21 cellular contexts compared by ENCODE assay signal in genomic region chr3:72448858-72449257, GRCh38. TPM values are rescaled to one million over a fixed set of nuclear protein-coding genes. Genes with fewer than 3 reads are reported as not detected.
DNase-seq lines count a peak whose midpoint lies in the region; ATAC-seq and TF ChIP-seq lines count a peak whose summit lies in the region.
"Had no signal": no experiment of that assay in that cellular context is flagged by ENCODE, and none has a peak within 500 bp of the region (broad histone marks: within the 10 kb centered on the region; RNA-seq: fewer than 3 reads in every experiment).

No MANE protein-coding gene starts in this region.

- no peaks in the 10 kb centered on the region for H3K36me3 ChIP-seq in PC-9 (ENCODE audit: low read depth)
- H3K36me3 ChIP-seq: spleen had no signal

- no peaks in the 10 kb centered on the region for H3K9me3 ChIP-seq in PC-9 (ENCODE audit: insufficient read depth, low read depth)
- H3K9me3 ChIP-seq: mucosa of descending colon, spleen had no signal

- no peaks in the 10 kb centered on the region for H3K27me3 ChIP-seq in PC-9 (ENCODE audit: insufficient read depth, low read depth)

- H4K20me1 ChIP-seq in PC-9 (ENCODE audit: insufficient read depth), result peaks cover 19% of the 10 kb centered on the region

- POLR2A ChIA-PET in PC-9 (lab: Charles Lee; ENCODE audit: unreplicated experiment), result no interaction called here

- H3K4me1 ChIP-seq in PC-9 (replicated peaks; ENCODE audit: insufficient read depth), result peaks cover 23% of the 10 kb centered on the region

- no TSS peak for BruUV-seq in PC-9 (replicated peaks; lab: Mats Ljungman, UMichigan)

- no peak overlapping the region for H2AFZ ChIP-seq in PC-9
- H2AFZ ChIP-seq: parathyroid adenoma had no signal

- H3K27ac Mint-ChIP-seq in activated naive CD4-positive, alpha-beta T cell treated with anti-CD3 and anti-CD28 coated beads, Interleukin-2, amount 50 U/mL, for 24 hours, result peak overlapping the region; percentile 11
- H3K27ac Mint-ChIP-seq in activated naive CD4-positive, alpha-beta T cell treated with anti-CD3 and anti-CD28 coated beads, Interleukin-2, amount 10 ng/mL, durations not matched to agents 7 days and 5 days, result no peak overlapping the region
- no peak overlapping the region for H3K27ac Mint-ChIP-seq in effector memory CD8-positive, alpha-beta T cell
- H3K27ac Mint-ChIP-seq: activated CD8-positive, alpha-beta T cell treated with anti-CD3 and anti-CD28 coated beads, Interleukin-2, amount 10 ng/mL, durations not matched to agents 7 days and 5 days; activated T-helper 17 cell treated with anti-CD3 and anti-CD28 coated beads, Interleukin-2, amount 50 U/mL, for 72 hours had no signal

- no peak for ATAC-seq in effector memory CD8-positive, alpha-beta T cell (replicated peaks)
- ATAC-seq: activated CD8-positive, alpha-beta T cell treated with anti-CD3 and anti-CD28 coated beads, Interleukin-2, amount 10 ng/mL, durations not matched to agents 7 days and 5 days; activated T-helper 17 cell treated with anti-CD3 and anti-CD28 coated beads, Interleukin-2, amount 50 U/mL, for 72 hours; mucosa of descending colon; stimulated activated naive B cell treated with anti-CD40 and anti-IgM and Interleukin-4, amounts not matched to agents 10 μg/mL and 1 μg/mL and 100 μg/mL, for 72 hours had no signal

- CTCF ChIA-PET in activated naive CD4-positive, alpha-beta T cell treated with anti-CD3 and anti-CD28 coated beads, Interleukin-2, amount 10 ng/mL, durations not matched to agents 7 days and 5 days (lab: Charles Lee), result no interaction called here
- CTCF ChIA-PET in PC-9 (lab: Charles Lee), result interaction anchor here (0.6 kb wide), 1 partner anchor 24 kb away, joined by 4 read pairs; no protein-coding TSS in a partner anchor

- no peak overlapping the region for H3K4me3 ChIP-seq in PC-9
- no peak overlapping the region for H3K4me3 ChIP-seq in retinal pigment epithelial cell (ENCODE audit: low read length)
- H3K4me3 ChIP-seq: mucosa of descending colon, spleen had no signal

- H3K27me3 Mint-ChIP-seq in activated naive CD4-positive, alpha-beta T cell treated with anti-CD3 and anti-CD28 coated beads, Interleukin-2, amount 50 U/mL, for 24 hours, result no peaks in the 10 kb centered on the region
- H3K27me3 Mint-ChIP-seq in activated naive CD4-positive, alpha-beta T cell treated with anti-CD3 and anti-CD28 coated beads, Interleukin-2, amount 10 ng/mL, durations not matched to agents 7 days and 5 days, result peaks cover 48% of the 10 kb centered on the region
- peaks cover 34 to 47% of the 10 kb centered on the region in 2 donors for H3K27me3 Mint-ChIP-seq in effector memory CD8-positive, alpha-beta T cell

- intact Hi-C loops in PC-9 (cut with micrococcal nuclease; ENCODE audit: unreplicated experiment), result loop anchor here (5.0 kb wide), 1 partner anchor 273 kb away; no protein-coding TSS in a partner anchor

- H3K79me2 ChIP-seq in PC-9 (ENCODE audit: low read depth), result peaks cover 29% of the 10 kb centered on the region

- no peak overlapping the region for H3K27ac ChIP-seq in PC-9
- H3K27ac ChIP-seq: parathyroid adenoma had no signal

- H3K9me3 Mint-ChIP-seq in activated naive CD4-positive, alpha-beta T cell treated with anti-CD3 and anti-CD28 coated beads, Interleukin-2, amount 50 U/mL, for 24 hours, result peaks cover 6% of the 10 kb centered on the region
- H3K9me3 Mint-ChIP-seq in activated naive CD4-positive, alpha-beta T cell treated with anti-CD3 and anti-CD28 coated beads, Interleukin-2, amount 10 ng/mL, durations not matched to agents 7 days and 5 days, result no peaks in the 10 kb centered on the region
- no peaks in the 10 kb centered on the region for H3K9me3 Mint-ChIP-seq in effector memory CD8-positive, alpha-beta T cell
- H3K9me3 Mint-ChIP-seq: activated T-helper 17 cell treated with anti-CD3 and anti-CD28 coated beads, Interleukin-2, amount 50 U/mL, for 72 hours; stimulated activated naive B cell treated with anti-CD40 and anti-IgM and Interleukin-4, amounts not matched to agents 10 μg/mL and 1 μg/mL and 100 μg/mL, for 72 hours had no signal

- H3K9me2 ChIP-seq in PC-9 (ENCODE audit: insufficient read depth), result no peaks in the 10 kb centered on the region

- no peak overlapping the region for H3K4me3 Mint-ChIP-seq in activated naive CD4-positive, alpha-beta T cell treated with anti-CD3 and anti-CD28 coated beads, Interleukin-2, amount 50 U/mL, for 24 hours
- no peak overlapping the region for H3K4me3 Mint-ChIP-seq in activated naive CD4-positive, alpha-beta T cell treated with anti-CD3 and anti-CD28 coated beads, Interleukin-2, amount 10 ng/mL, durations not matched to agents 7 days and 5 days
- no peak overlapping the region for H3K4me3 Mint-ChIP-seq in effector memory CD8-positive, alpha-beta T cell
- H3K4me3 Mint-ChIP-seq: activated CD8-positive, alpha-beta T cell treated with anti-CD3 and anti-CD28 coated beads, Interleukin-2, amount 10 ng/mL, durations not matched to agents 7 days and 5 days; stimulated activated naive B cell treated with anti-CD40 and anti-IgM and Interleukin-4, amounts not matched to agents 10 μg/mL and 1 μg/mL and 100 μg/mL, for 72 hours had no signal

- H3K4me2 ChIP-seq in PC-9, result no peak overlapping the region

- peaks cover 26% of the 10 kb centered on the region for H3K4me1 Mint-ChIP-seq in activated naive CD4-positive, alpha-beta T cell treated with anti-CD3 and anti-CD28 coated beads, Interleukin-2, amount 50 U/mL, for 24 hours
- peaks cover 29% of the 10 kb centered on the region for H3K4me1 Mint-ChIP-seq in activated naive CD4-positive, alpha-beta T cell treated with anti-CD3 and anti-CD28 coated beads, Interleukin-2, amount 10 ng/mL, durations not matched to agents 7 days and 5 days
- H3K4me1 Mint-ChIP-seq in effector memory CD8-positive, alpha-beta T cell (ENCODE audit: low read depth in 2 of 2), result peaks cover 21 to 23% of the 10 kb centered on the region in 2 donors

- DNase-seq in activated naive CD4-positive, alpha-beta T cell treated with anti-CD3 and anti-CD28 coated beads, Interleukin-2, amount 10 ng/mL, durations not matched to agents 7 days and 5 days, result no peak
- DNase-seq in PC-9 (peak; percentile 2 to 44), astrocyte of the hippocampus (ENCODE audit: low read depth, low spot score) (peak; percentile 25), retinal pigment epithelial cell (ENCODE audit: low read depth) (peak; percentile 76), NCI-H187 treated with DMSO at 0.1 percent for 48 hours (lab: John Stamatoyannopoulos, UW) (no peak)
- no peak for DNase-seq in activated effector memory CD4-positive, alpha-beta T cell treated with anti-CD3 and anti-CD28 coated beads, Interleukin-2, amount 50 U/mL, for 16 hours
- no peak for DNase-seq in effector memory CD8-positive, alpha-beta T cell
- DNase-seq: activated CD8-positive, alpha-beta T cell treated with anti-CD3 and anti-CD28 coated beads, Interleukin-2, amount 10 ng/mL, durations not matched to agents 7 days and 5 days; aorta; CD4-positive, CD25-positive, alpha-beta regulatory T cell; hippocampal formation; NCI-H1105; NCI-H2171; NCI-H748 treated with DMSO at 0.1 percent for 48 hours; SHP77; stimulated activated naive B cell treated with anti-CD40 and anti-IgM and Interleukin-4, amounts not matched to agents 10 μg/mL and 1 μg/mL and 100 μg/mL, for 72 hours had no signal

- TF ChIP-seq CTCF in PC-9 (conservative IDR thresholded peaks at IDR 0.05) (no peak), retinal pigment epithelial cell (conservative IDR thresholded peaks at IDR 0.05; ENCODE audit: low read depth, low read length) (no peak)

- H3K36me3 Mint-ChIP-seq in activated naive CD4-positive, alpha-beta T cell treated with anti-CD3 and anti-CD28 coated beads, Interleukin-2, amount 50 U/mL, for 24 hours, result peaks cover 18% of the 10 kb centered on the region
- peaks cover 22% of the 10 kb centered on the region for H3K36me3 Mint-ChIP-seq in activated naive CD4-positive, alpha-beta T cell treated with anti-CD3 and anti-CD28 coated beads, Interleukin-2, amount 10 ng/mL, durations not matched to agents 7 days and 5 days
- H3K36me3 Mint-ChIP-seq in effector memory CD8-positive, alpha-beta T cell (ENCODE audit: insufficient read depth), result peaks cover 25% of the 10 kb centered on the region

- H3F3A ChIP-seq in PC-9 (ENCODE audit: insufficient read depth, low read depth), result peaks cover 6% of the 10 kb centered on the region; the same call in 1 of the 2 replicates

RNA-seq across cellular contexts. Expression of gene RYBP, which starts 2.4 kb away (rescaled TPM):
- total RNA-seq in PC-9 (2021), result 7.4 and 10.5 TPM in 2 replicates

Comparison
In these comparisons a context has a peak if more than half of its experiments do, and no peak if none do; other contexts are left out.
1. DNase-seq: peak in PC-9 (2 of 2), astrocyte of the hippocampus (single experiment) and retinal pigment epithelial cell (single experiment); none in activated naive CD4-positive, alpha-beta T cell treated with anti-CD3 and anti-CD28 coated beads, Interleukin-2, amount 10 ng/mL, durations not matched to agents 7 days and 5 days (single experiment), activated effector memory CD4-positive, alpha-beta T cell treated with anti-CD3 and anti-CD28 coated beads, Interleukin-2, amount 50 U/mL, for 16 hours (single experiment), NCI-H187 treated with DMSO at 0.1 percent for 48 hours (single experiment) and effector memory CD8-positive, alpha-beta T cell (0 of 3).